8 cellular contexts compared by ENCODE assay signal in the genomic region with DNA sequence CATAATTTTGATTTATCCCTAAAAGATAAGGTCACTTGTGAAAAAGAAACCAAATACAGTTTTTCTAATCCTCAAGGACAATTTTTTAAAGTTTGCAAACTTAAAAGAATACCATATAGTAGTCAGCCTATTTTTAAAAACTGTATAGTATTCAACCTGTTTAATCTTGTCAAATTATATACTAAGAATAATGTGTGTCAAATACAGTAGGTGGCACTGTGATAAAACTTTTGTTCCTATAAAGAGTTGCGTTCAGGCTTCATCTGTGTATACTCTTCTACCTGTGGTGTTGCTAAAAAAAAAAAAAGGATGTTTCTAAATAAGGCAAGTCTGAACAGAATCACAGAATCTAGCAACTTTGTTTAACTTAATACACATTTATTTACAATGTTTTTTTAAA.
A peak's percentile ranks its signal among the peaks of the same experiment; 100 is the strongest.
DNase-seq lines count a peak whose midpoint lies in the region; ATAC-seq and TF ChIP-seq lines count a peak whose summit lies in the region.

No MANE protein-coding gene starts in this region.

- H3K9me3 ChIP-seq in aorta (ENCODE audit: control insufficient read depth, low read length): no peaks in the 10 kb centered on the region

- ATAC-seq in aorta (ENCODE audit: low FRiP score) (no peak), HG02571 (IDR thresholded peaks at IDR 0.05; ENCODE audit: unreplicated experiment) (no peak)

- DNase-seq in NCI-H345 (lab: John Stamatoyannopoulos, UW) (peak; percentile 14), NCI-H345 treated with DMSO at 0.1 percent for 48 hours (lab: John Stamatoyannopoulos, UW; ENCODE audit: unreplicated experiment) (no peak), NCI-H2171 (lab: John Stamatoyannopoulos, UW) (peak; percentile 8), dorsolateral prefrontal cortex (no peak), renal cortical epithelial cell (ENCODE audit: low read depth) (peak; percentile 40), aorta (no peak), mucosa of gallbladder (ENCODE audit: low spot score) (no peak)

- no peak overlapping the region for H3K4me3 ChIP-seq in dorsolateral prefrontal cortex
- H3K4me3 ChIP-seq in aorta (ENCODE audit: low read length in 2 of 2): no peak overlapping the region

- no peaks in the 10 kb centered on the region for H3K36me3 ChIP-seq in aorta (ENCODE audit: control insufficient read depth in 1 of 2, insufficient read depth in 2 of 2, low read length in 1 of 2)

- intact Hi-C loops in dorsolateral prefrontal cortex (cut with DNase I): no loop called here
- intact Hi-C loops in aorta (cut with DNase I): no loop called here

- WGBS in aorta, 2 donors: 16 to 24% methylated on average over 1 of the region's 1 CpG

- TF ChIP-seq CTCF in dorsolateral prefrontal cortex (IDR thresholded peaks at IDR 0.05 in 54 of 56, conservative IDR thresholded peaks at IDR 0.05 in 2 of 56; ENCODE audit: low read depth in 1 of 56, partially characterized antibody in 56 of 56): peak in 50 of 56 donors; percentile 17 to 74 (median 38)

- no peaks in the 10 kb centered on the region for H3K27me3 ChIP-seq in dorsolateral prefrontal cortex
- H3K27me3 ChIP-seq in aorta (ENCODE audit: control insufficient read depth in 1 of 2, insufficient read depth in 2 of 2, low read length in 1 of 2): no peaks in the 10 kb centered on the region

- H3K27ac ChIP-seq in dorsolateral prefrontal cortex: no peak overlapping the region
- H3K27ac ChIP-seq in aorta (ENCODE audit: low read depth in 1 of 2, low read length in 2 of 2): no peak overlapping the region

- no peaks in the 10 kb centered on the region for H3K4me1 ChIP-seq in aorta (ENCODE audit: control insufficient read depth in 1 of 2, insufficient read depth in 2 of 2, low read length in 2 of 2)

Comparison
In these comparisons a context has a peak if more than half of its experiments do, and no peak if none do; other contexts are left out.
1. DNase-seq: peak in NCI-H345 (single experiment), NCI-H2171 (single experiment) and renal cortical epithelial cell (single experiment); none in NCI-H345 treated with DMSO at 0.1 percent for 48 hours (single experiment), dorsolateral prefrontal cortex (0 of 10), aorta (0 of 2) and mucosa of gallbladder (single experiment).